Comparison of ENCODE assay signal across 1 cellular context in genomic region chr13:110719036-110719710, GRCh38.
TF ChIP-seq lines count a peak whose summit lies in the region.

No MANE protein-coding gene starts in this region.

TF ChIP-seq in GM23338, 12 proteins besides CTCF, POLR2A, EP300 and RAD21 (continued from another document):
- TF ChIP-seq, protein P1, sequence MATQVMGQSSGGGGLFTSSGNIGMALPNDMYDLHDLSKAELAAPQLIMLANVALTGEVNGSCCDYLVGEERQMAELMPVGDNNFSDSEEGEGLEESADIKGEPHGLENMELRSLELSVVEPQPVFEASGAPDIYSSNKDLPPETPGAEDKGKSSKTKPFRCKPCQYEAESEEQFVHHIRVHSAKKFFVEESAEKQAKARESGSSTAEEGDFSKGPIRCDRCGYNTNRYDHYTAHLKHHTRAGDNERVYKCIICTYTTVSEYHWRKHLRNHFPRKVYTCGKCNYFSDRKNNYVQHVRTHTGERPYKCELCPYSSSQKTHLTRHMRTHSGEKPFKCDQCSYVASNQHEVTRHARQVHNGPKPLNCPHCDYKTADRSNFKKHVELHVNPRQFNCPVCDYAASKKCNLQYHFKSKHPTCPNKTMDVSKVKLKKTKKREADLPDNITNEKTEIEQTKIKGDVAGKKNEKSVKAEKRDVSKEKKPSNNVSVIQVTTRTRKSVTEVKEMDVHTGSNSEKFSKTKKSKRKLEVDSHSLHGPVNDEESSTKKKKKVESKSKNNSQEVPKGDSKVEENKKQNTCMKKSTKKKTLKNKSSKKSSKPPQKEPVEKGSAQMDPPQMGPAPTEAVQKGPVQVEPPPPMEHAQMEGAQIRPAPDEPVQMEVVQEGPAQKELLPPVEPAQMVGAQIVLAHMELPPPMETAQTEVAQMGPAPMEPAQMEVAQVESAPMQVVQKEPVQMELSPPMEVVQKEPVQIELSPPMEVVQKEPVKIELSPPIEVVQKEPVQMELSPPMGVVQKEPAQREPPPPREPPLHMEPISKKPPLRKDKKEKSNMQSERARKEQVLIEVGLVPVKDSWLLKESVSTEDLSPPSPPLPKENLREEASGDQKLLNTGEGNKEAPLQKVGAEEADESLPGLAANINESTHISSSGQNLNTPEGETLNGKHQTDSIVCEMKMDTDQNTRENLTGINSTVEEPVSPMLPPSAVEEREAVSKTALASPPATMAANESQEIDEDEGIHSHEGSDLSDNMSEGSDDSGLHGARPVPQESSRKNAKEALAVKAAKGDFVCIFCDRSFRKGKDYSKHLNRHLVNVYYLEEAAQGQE (IDR thresholded peaks at IDR 0.05; ENCODE audit: unreplicated experiment) = no peak
